1 cellular context compared by ENCODE assay signal in the genomic region with DNA sequence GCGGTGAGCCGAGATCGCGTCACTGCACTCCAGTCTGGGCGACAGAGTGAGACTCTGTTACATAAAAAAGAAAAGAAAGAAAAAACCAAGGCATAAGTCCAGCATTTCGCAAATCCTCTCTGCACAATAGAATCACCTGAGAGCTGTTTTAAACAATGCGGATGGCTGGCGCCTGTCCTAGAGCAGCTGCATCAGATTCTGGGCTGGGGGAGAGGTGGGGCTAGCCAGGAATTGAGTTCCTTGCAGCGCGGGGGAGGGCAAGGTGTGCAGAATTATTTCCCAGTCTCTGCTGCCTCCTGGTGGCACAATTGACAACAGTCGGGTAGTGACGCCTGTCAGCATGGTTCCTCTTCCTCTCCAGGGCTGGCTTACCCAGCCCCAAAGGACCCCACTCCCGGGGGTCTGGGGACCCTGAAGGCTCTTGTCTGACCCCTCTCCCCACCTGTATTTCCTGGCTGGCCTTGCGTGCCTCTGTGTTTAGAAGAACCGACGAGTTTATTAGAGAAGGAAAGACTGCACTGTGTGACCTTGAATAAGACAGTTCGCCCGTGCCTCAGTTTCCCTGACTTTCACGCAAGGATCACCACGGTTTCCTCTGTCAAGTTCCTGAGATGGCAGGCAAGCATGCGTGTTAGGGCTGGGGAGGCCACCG.
TF ChIP-seq lines count a peak whose summit lies in the region.

No MANE protein-coding gene starts in this region.

TF ChIP-seq in HepG2, 621 proteins besides CTCF, POLR2A, EP300 and RAD21 (continued from another document and continues in another):
- no peak for TF ChIP-seq DNMT3B (CRISPR knock-in tag; conservative IDR thresholded peaks at IDR 0.05)
- no peak for TF ChIP-seq ZNF83 (CRISPR knock-in tag; IDR thresholded peaks at IDR 0.05; ENCODE audit: borderline replicate concordance)
- TF ChIP-seq, protein P1, sequence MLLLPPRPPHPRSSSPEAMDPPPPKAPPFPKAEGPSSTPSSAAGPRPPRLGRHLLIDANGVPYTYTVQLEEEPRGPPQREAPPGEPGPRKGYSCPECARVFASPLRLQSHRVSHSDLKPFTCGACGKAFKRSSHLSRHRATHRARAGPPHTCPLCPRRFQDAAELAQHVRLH (CRISPR knock-in tag; IDR thresholded peaks at IDR 0.05; ENCODE audit: borderline replicate concordance, low read depth) = peak; percentile 41; the same call in 1 of the 2 replicates
- TF ChIP-seq NFE2L1 (CRISPR knock-in tag; IDR thresholded peaks at IDR 0.05; ENCODE audit: borderline replicate concordance) = no peak
- TF ChIP-seq ZSCAN12 (CRISPR knock-in tag; IDR thresholded peaks at IDR 0.05) = no peak
- TF ChIP-seq SKI (IDR thresholded peaks at IDR 0.05; ENCODE audit: partially characterized antibody) = no peak
- no peak for TF ChIP-seq MEF2D (CRISPR knock-in tag; IDR thresholded peaks at IDR 0.05)
- no peak for TF ChIP-seq DR1 (CRISPR knock-in tag; IDR thresholded peaks at IDR 0.05)
- TF ChIP-seq NCOA5 (CRISPR knock-in tag; IDR thresholded peaks at IDR 0.05) = no peak
- TF ChIP-seq SATB2 (CRISPR knock-in tag; IDR thresholded peaks at IDR 0.05) = no peak
- no peak for TF ChIP-seq ZNF598 (CRISPR knock-in tag; IDR thresholded peaks at IDR 0.05; ENCODE audit: borderline replicate concordance)
- TF ChIP-seq, protein P2, sequence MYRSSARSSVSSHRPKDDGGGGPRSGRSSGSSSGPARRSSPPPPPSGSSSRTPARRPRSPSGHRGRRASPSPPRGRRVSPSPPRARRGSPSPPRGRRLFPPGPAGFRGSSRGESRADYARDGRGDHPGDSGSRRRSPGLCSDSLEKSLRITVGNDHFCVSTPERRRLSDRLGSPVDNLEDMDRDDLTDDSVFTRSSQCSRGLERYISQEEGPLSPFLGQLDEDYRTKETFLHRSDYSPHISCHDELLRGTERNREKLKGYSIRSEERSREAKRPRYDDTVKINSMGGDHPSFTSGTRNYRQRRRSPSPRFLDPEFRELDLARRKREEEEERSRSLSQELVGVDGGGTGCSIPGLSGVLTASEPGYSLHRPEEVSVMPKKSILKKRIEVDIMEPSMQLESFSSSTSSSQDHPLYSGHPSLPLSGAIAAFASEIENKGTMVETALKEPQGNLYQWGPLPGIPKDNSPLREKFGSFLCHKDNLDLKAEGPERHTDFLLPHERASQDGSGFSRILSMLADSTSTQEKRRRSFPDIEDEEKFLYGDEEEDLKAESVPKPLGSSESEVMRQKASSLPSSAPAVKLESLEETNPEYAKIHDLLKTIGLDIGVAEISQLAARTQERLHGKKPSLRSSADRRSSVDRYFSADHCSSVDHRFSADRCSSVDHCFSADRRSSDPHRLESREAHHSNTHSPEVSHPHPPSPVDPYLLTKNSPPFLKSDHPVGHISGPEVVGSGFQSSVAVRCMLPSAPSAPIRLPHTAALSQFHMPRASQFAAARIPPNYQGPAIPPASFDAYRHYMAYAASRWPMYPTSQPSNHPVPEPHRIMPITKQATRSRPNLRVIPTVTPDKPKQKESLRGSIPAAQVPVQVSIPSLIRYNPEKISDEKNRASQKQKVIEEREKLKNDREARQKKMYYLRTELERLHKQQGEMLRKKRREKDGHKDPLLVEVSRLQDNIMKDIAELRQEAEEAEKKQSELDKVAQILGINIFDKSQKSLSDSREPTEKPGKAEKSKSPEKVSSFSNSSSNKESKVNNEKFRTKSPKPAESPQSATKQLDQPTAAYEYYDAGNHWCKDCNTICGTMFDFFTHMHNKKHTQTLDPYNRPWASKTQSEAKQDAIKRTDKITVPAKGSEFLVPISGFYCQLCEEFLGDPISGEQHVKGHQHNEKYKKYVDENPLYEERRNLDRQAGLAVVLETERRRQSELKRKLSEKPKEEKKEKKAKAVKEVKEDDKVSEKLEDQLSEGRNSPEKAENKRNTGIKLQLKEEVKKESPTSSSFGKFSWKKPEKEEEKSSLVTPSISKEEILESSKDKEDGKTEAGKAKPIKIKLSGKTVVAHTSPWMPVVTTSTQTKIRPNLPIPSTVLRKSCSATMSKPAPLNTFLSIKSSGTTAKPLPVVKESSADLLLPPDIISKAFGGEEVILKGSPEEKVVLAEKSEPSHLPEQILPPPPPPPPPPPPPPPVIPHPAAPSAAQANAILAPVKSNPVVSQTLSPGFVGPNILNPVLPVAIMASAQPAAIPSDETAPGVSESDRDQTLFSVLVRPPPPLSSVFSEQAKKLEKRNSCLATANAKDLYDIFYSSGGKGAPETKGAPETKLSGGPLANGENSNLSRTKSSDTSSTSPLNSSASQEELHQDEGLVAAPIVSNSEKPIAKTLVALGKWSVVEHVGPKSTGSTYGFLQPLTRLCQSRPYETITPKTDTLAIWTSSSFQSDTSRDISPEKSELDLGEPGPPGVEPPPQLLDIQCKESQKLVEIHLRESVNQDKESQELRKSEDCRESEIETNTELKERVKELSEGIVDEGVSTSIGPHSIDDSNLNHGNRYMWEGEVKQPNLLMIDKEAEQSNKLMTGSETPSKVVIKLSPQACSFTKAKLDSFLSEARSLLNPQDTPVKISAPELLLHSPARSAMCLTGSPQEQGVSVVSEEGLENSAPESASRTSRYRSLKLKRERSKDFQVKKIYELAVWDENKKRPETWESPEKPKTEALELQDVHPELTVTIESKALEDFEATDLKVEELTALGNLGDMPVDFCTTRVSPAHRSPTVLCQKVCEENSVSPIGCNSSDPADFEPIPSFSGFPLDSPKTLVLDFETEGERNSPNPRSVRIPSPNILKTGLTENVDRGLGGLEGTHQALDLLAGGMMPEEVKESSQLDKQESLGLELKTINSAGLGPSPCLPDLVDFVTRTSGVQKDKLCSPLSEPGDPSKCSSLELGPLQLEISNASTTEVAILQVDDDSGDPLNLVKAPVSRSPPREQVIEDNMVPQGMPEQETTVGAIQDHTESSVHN (CRISPR knock-in tag; IDR thresholded peaks at IDR 0.05) = no peak
- TF ChIP-seq MYNN (CRISPR knock-in tag; IDR thresholded peaks at IDR 0.05; ENCODE audit: low read depth) = 0 out of 2 replicates have a peak, but pooled peaks have one; percentile 52
- no peak for TF ChIP-seq PCBP1 (IDR thresholded peaks at IDR 0.05; ENCODE audit: borderline replicate concordance, low read depth, low read length)
- TF ChIP-seq, protein P3, sequence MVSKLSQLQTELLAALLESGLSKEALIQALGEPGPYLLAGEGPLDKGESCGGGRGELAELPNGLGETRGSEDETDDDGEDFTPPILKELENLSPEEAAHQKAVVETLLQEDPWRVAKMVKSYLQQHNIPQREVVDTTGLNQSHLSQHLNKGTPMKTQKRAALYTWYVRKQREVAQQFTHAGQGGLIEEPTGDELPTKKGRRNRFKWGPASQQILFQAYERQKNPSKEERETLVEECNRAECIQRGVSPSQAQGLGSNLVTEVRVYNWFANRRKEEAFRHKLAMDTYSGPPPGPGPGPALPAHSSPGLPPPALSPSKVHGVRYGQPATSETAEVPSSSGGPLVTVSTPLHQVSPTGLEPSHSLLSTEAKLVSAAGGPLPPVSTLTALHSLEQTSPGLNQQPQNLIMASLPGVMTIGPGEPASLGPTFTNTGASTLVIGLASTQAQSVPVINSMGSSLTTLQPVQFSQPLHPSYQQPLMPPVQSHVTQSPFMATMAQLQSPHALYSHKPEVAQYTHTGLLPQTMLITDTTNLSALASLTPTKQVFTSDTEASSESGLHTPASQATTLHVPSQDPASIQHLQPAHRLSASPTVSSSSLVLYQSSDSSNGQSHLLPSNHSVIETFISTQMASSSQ (IDR thresholded peaks at IDR 0.05; ENCODE audit: low read depth) = no peak
- TF ChIP-seq, protein P3 (CRISPR knock-in tag; IDR thresholded peaks at IDR 0.05; ENCODE audit: borderline replicate concordance) = no peak
- peak; percentile 66 for TF ChIP-seq SALL1 (CRISPR knock-in tag; IDR thresholded peaks at IDR 0.05)
- TF ChIP-seq CEBPG (CRISPR knock-in tag; IDR thresholded peaks at IDR 0.05) = peak; percentile 47
- no peak for TF ChIP-seq PAX8 (CRISPR knock-in tag; IDR thresholded peaks at IDR 0.05; ENCODE audit: borderline replicate concordance)
- TF ChIP-seq ZNF34 (CRISPR knock-in tag; IDR thresholded peaks at IDR 0.05; ENCODE audit: borderline replicate concordance) = no peak
- peak; percentile 43; the same call in 1 of the 2 replicates for TF ChIP-seq ZNF205 (CRISPR knock-in tag; IDR thresholded peaks at IDR 0.05)
- no peak for TF ChIP-seq ZNF484 (CRISPR knock-in tag; IDR thresholded peaks at IDR 0.05; ENCODE audit: borderline replicate concordance, low read depth)
- no peak for TF ChIP-seq CHD2 (IDR thresholded peaks at IDR 0.05; ENCODE audit: low read depth, low read length)
- no peak for TF ChIP-seq ZNF383 (CRISPR knock-in tag; IDR thresholded peaks at IDR 0.05; ENCODE audit: borderline replicate concordance)
- TF ChIP-seq, protein P4, sequence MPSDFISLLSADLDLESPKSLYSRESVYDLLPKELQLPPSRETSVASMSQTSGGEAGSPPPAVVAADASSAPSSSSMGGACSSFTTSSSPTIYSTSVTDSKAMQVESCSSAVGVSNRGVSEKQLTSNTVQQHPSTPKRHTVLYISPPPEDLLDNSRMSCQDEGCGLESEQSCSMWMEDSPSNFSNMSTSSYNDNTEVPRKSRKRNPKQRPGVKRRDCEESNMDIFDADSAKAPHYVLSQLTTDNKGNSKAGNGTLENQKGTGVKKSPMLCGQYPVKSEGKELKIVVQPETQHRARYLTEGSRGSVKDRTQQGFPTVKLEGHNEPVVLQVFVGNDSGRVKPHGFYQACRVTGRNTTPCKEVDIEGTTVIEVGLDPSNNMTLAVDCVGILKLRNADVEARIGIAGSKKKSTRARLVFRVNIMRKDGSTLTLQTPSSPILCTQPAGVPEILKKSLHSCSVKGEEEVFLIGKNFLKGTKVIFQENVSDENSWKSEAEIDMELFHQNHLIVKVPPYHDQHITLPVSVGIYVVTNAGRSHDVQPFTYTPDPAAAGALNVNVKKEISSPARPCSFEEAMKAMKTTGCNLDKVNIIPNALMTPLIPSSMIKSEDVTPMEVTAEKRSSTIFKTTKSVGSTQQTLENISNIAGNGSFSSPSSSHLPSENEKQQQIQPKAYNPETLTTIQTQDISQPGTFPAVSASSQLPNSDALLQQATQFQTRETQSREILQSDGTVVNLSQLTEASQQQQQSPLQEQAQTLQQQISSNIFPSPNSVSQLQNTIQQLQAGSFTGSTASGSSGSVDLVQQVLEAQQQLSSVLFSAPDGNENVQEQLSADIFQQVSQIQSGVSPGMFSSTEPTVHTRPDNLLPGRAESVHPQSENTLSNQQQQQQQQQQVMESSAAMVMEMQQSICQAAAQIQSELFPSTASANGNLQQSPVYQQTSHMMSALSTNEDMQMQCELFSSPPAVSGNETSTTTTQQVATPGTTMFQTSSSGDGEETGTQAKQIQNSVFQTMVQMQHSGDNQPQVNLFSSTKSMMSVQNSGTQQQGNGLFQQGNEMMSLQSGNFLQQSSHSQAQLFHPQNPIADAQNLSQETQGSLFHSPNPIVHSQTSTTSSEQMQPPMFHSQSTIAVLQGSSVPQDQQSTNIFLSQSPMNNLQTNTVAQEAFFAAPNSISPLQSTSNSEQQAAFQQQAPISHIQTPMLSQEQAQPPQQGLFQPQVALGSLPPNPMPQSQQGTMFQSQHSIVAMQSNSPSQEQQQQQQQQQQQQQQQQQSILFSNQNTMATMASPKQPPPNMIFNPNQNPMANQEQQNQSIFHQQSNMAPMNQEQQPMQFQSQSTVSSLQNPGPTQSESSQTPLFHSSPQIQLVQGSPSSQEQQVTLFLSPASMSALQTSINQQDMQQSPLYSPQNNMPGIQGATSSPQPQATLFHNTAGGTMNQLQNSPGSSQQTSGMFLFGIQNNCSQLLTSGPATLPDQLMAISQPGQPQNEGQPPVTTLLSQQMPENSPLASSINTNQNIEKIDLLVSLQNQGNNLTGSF (CRISPR knock-in tag; IDR thresholded peaks at IDR 0.05) = no peak
- TF ChIP-seq XBP1 (CRISPR knock-in tag; IDR thresholded peaks at IDR 0.05) = no peak
- peak; percentile 45; the same call in 1 of the 2 replicates for TF ChIP-seq ZNF124 (CRISPR knock-in tag; IDR thresholded peaks at IDR 0.05)
- TF ChIP-seq GABPB1 (CRISPR knock-in tag; IDR thresholded peaks at IDR 0.05) = peak; percentile 51; the same call in 1 of the 2 replicates
- TF ChIP-seq CCDC6 (CRISPR knock-in tag; IDR thresholded peaks at IDR 0.05) = no peak
- TF ChIP-seq ZBTB7B (CRISPR knock-in tag; IDR thresholded peaks at IDR 0.05) = 0 out of 2 replicates have a peak, but pooled peaks have one; percentile 36
- TF ChIP-seq ZNF790 (CRISPR knock-in tag; IDR thresholded peaks at IDR 0.05; ENCODE audit: borderline replicate concordance) = no peak
- no peak for TF ChIP-seq ZC3H4 (CRISPR knock-in tag; IDR thresholded peaks at IDR 0.05; ENCODE audit: borderline replicate concordance)
- peak; percentile 51; the same call in 1 of the 2 replicates for TF ChIP-seq REPIN1 (CRISPR knock-in tag; IDR thresholded peaks at IDR 0.05; ENCODE audit: borderline replicate concordance, low read depth)
- TF ChIP-seq, protein P5, sequence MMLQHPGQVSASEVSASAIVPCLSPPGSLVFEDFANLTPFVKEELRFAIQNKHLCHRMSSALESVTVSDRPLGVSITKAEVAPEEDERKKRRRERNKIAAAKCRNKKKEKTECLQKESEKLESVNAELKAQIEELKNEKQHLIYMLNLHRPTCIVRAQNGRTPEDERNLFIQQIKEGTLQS (CRISPR knock-in tag; IDR thresholded peaks at IDR 0.05) = no peak
- TF ChIP-seq, protein P6, sequence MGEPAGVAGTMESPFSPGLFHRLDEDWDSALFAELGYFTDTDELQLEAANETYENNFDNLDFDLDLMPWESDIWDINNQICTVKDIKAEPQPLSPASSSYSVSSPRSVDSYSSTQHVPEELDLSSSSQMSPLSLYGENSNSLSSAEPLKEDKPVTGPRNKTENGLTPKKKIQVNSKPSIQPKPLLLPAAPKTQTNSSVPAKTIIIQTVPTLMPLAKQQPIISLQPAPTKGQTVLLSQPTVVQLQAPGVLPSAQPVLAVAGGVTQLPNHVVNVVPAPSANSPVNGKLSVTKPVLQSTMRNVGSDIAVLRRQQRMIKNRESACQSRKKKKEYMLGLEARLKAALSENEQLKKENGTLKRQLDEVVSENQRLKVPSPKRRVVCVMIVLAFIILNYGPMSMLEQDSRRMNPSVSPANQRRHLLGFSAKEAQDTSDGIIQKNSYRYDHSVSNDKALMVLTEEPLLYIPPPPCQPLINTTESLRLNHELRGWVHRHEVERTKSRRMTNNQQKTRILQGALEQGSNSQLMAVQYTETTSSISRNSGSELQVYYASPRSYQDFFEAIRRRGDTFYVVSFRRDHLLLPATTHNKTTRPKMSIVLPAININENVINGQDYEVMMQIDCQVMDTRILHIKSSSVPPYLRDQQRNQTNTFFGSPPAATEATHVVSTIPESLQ (CRISPR knock-in tag; conservative IDR thresholded peaks at IDR 0.05) = no peak
- TF ChIP-seq KLF16 (CRISPR knock-in tag; IDR thresholded peaks at IDR 0.05) = peak in 1 of 2 experiments; percentile 52; a peak in 2 of 4 replicates
- TF ChIP-seq NFYB (CRISPR knock-in tag; IDR thresholded peaks at IDR 0.05) = no peak
- TF ChIP-seq PHB2 (IDR thresholded peaks at IDR 0.05; ENCODE audit: partially characterized antibody) = no peak
